Comparison of ENCODE assay signal across 12 cellular contexts in the genomic region with DNA sequence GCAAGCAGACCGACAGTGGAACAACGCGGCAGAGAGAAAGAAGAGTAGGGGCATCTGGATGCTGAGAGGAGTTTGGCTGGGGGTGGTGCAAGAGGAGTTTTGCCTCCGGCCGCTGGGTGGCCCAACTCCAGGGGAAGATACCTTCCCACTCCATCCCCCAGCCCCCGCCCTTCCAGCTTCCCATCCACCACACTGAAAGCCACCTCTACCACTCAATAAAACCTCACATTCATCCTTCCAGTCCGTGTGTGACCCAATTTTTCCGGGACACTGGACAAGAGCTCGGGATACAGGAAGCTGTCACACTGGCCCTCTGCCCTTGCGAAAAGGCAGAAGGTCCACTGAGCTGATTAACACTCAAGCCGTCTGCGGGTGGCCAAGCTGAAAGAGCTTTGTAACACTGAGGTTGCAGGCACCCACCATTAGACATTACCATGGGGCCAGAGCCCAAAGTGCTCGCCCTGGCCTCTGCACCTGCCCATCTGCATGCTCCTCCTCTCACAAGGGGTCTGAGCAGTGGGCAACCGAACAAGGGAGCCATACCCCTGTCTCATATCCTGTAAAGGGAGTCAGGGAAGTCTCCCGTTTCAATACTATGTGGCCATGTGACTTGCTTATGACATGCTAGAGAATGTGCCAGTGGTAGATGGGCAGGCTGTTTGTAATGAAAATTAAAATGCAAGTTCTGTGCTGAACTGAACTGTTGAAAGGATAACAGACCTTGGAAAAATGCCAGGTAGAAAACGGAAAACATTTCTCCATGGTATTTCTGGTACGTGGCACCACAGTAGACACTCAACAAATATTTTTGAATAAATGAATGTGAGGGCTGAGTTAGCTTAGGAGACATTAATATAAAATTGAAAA.
A peak's percentile ranks its signal among the peaks of the same experiment; 100 is the strongest.
DNase-seq lines count a peak whose midpoint lies in the region; ATAC-seq and TF ChIP-seq lines count a peak whose summit lies in the region.
"Had no signal": no experiment of that assay in that cellular context is flagged by ENCODE, and none has a peak within 500 bp of the region (broad histone marks: within the 10 kb centered on the region; RNA-seq: fewer than 3 reads in every experiment).

No MANE protein-coding gene starts in this region.

- CTCF ChIA-PET in PC-9 (lab: Charles Lee): no interaction called here

- no peaks in the 10 kb centered on the region for H4K20me1 ChIP-seq in PC-9 (ENCODE audit: insufficient read depth)

- H3K27me3 ChIP-seq in PC-9 (ENCODE audit: insufficient read depth, low read depth) (no peaks in the 10 kb centered on the region), foreskin keratinocyte (no peaks in the 10 kb centered on the region)
- H3K27me3 ChIP-seq: testis had no signal

- H3K4me3 ChIP-seq in PC-9: no peak overlapping the region
- H3K4me3 ChIP-seq: smooth muscle cell, testis had no signal

- no peaks in the 10 kb centered on the region for H3K9me3 ChIP-seq in PC-9 (ENCODE audit: insufficient read depth, low read depth)
- H3K9me3 ChIP-seq: testis had no signal

- H3K9me2 ChIP-seq in PC-9 (ENCODE audit: insufficient read depth): no peaks in the 10 kb centered on the region

- H3K4me1 ChIP-seq in PC-9 (replicated peaks; ENCODE audit: insufficient read depth) (peaks cover 11% of the 10 kb centered on the region), foreskin keratinocyte (peaks cover 15% of the 10 kb centered on the region)
- H3K4me1 ChIP-seq: testis had no signal

- 0 out of 2 replicates have a peak, but pooled peaks cover 6% of the 10 kb centered on the region for H3F3A ChIP-seq in PC-9 (ENCODE audit: insufficient read depth, low read depth)

- POLR2A ChIA-PET in PC-9 (lab: Charles Lee; ENCODE audit: unreplicated experiment): no interaction called here

- ATAC-seq in GM21723 (IDR thresholded peaks at IDR 0.05; ENCODE audit: unreplicated experiment) (no peak), foreskin keratinocyte (no peak), GM19023 (IDR thresholded peaks at IDR 0.05; ENCODE audit: unreplicated experiment) (no peak)
- ATAC-seq: activated T-cell treated with anti-CD3 and anti-CD28 coated beads, Interleukin-2, amount 50 U/mL, for 4 hours had no signal

- intact Hi-C loops in PC-9 (cut with micrococcal nuclease; ENCODE audit: unreplicated experiment): no loop called here

- 0 out of 2 replicates have a peak overlapping the region, but pooled peaks have one; percentile 8 for H2AFZ ChIP-seq in PC-9

- no peaks in the 10 kb centered on the region for H3K36me3 ChIP-seq in PC-9 (ENCODE audit: low read depth)

- TF ChIP-seq CTCF in PC-9 (conservative IDR thresholded peaks at IDR 0.05): no peak
- no peak for TF ChIP-seq CTCF in foreskin keratinocyte (conservative IDR thresholded peaks at IDR 0.05)

- BruUV-seq in PC-9 (replicated peaks; lab: Mats Ljungman, UMichigan): no TSS peak

- no peak overlapping the region for H3K4me2 ChIP-seq in PC-9
- H3K4me2 ChIP-seq: smooth muscle cell had no signal

- H3K27ac ChIP-seq in PC-9: no peak overlapping the region
- H3K27ac ChIP-seq in substantia nigra (ENCODE audit: low read depth, low read length, poor library complexity, severe bottlenecking): peak overlapping the region; percentile 40
- H3K27ac ChIP-seq in foreskin keratinocyte: no peak overlapping the region
- H3K27ac ChIP-seq: testis had no signal

- H3K79me2 ChIP-seq in PC-9 (ENCODE audit: low read depth): no peaks in the 10 kb centered on the region

- DNase-seq in PC-9: no peak
- peak; percentile 63 for DNase-seq in ecto neural progenitor cell (ENCODE audit: low spot score)
- DNase-seq in iPS-NIHi7 (ENCODE audit: extremely low spot score): peak; percentile 62
- peak in 26 of 49 donors; percentile 7 to 70 (median 30) for DNase-seq in substantia nigra (lab: John Stamatoyannopoulos, UW)
- no peak for DNase-seq in foreskin keratinocyte
- DNase-seq: activated CD4-positive, alpha-beta T cell treated with anti-CD3 and anti-CD28 coated beads for 4 hours; activated T-cell treated with anti-CD3 and anti-CD28 coated beads, Interleukin-2, amount 50 U/mL, for 4 hours; NCI-H2107; testis had no signal

Comparison
In these comparisons a context has a peak if more than half of its experiments do, and no peak if none do; other contexts are left out.
1. DNase-seq: peak in ecto neural progenitor cell (single experiment), iPS-NIHi7 (single experiment) and substantia nigra (26 of 49); none in PC-9 (0 of 2) and foreskin keratinocyte (0 of 2).